In genomic region chr12:18549598-18549997, GRCh38 we compare ENCODE assay signal across 27 cellular contexts.
DNase-seq lines count a peak whose midpoint lies in the region; FAIRE-seq and TF ChIP-seq lines count a peak whose summit lies in the region.
"Had no signal": no experiment of that assay in that cellular context is flagged by ENCODE, and none has a peak within 500 bp of the region (broad histone marks: within the 10 kb centered on the region; RNA-seq: fewer than 3 reads in every experiment).

No MANE protein-coding gene starts in this region.

- TF ChIP-seq RAD21 in H1 (IDR thresholded peaks at IDR 0.05 in 1 of 2, conservative IDR thresholded peaks at IDR 0.05 in 1 of 2; ENCODE audit: low read depth in 2 of 2, low read length in 2 of 2) = peak; percentile 52 to 61

- CTCF ChIA-PET in H1 (lab: Charles Lee; ENCODE audit: partially characterized antibody) = interaction anchor here (0.6 kb wide), 3 partner anchors 143 to 544 kb away, joined by 3 to 6 read pairs (median 4); no protein-coding TSS in a partner anchor

- DNase-seq in BE2C (no peak), HFFc6 (no peak), H1 (ENCODE audit: low read depth in 1 of 2, low spot score in 2 of 2) (no peak), nephron progenitor cell (no peak), CD1c-positive myeloid dendritic cell (ENCODE audit: extremely low spot score) (no peak), retina (no peak)
- DNase-seq in T-helper 2 cell treated with Interferon-gamma antibody and Interleukin-4, amounts not matched to agents 5 μg/mL and 100 μg/mL, for 36 hours (ENCODE audit: low spot score) = no peak
- no peak for DNase-seq in activated naive CD4-positive, alpha-beta T cell treated with Interleukin-2 at 50 U/mL for 16 hours
- DNase-seq: activated CD8-positive, alpha-beta T cell treated with anti-CD3 and anti-CD28 coated beads for 36 hours; activated naive CD4-positive, alpha-beta T cell; activated T-cell treated with anti-CD3 and anti-CD28 coated beads, Interleukin-2, amount 50 U/mL, for 1 hour; anterior cingulate cortex; CD8-positive, alpha-beta T cell; DND-41; effector memory CD8-positive, alpha-beta T cell; head of caudate nucleus; left ventricle myocardium inferior; midbrain; MV-4-11; NCI-H1694; NCI-H2171 treated with DMSO at 0.1 percent for 48 hours; NCI-H526; stimulated activated CD4-positive, alpha-beta T cell treated with anti-CD3 and anti-CD28 coated beads, Interleukin-1b, Interleukin-23, amount 100 ng/mL, for 48 hours; substantia nigra; T-helper 9 cell had no signal

- H3K27ac Mint-ChIP-seq in HFFc6 = no peak overlapping the region
- no peak overlapping the region for H3K27ac Mint-ChIP-seq in nephron progenitor cell
- H3K27ac Mint-ChIP-seq in T-helper 2 cell treated with Interferon-gamma antibody and Interleukin-4, amounts not matched to agents 5 μg/mL and 100 μg/mL, for 36 hours = no peak overlapping the region
- H3K27ac Mint-ChIP-seq: activated CD8-positive, alpha-beta T cell treated with anti-CD3 and anti-CD28 coated beads for 36 hours; CD8-positive, alpha-beta T cell; effector memory CD8-positive, alpha-beta T cell; natural killer cell treated with Interleukin-12 subunit alpha and Interleukin-12 subunit beta and Interleukin-15 and Interleukin-18, amount 100 ng/mL, for 72 hours had no signal

- H3K79me1 ChIP-seq in H1 (ENCODE audit: low read depth, low read length) = no peaks in the 10 kb centered on the region

- TF ChIP-seq CTCF in BE2C (IDR thresholded peaks at IDR 0.05; ENCODE audit: low read depth, low read length) = peak; percentile 40
- peak; percentile 48 for TF ChIP-seq CTCF in HFFc6 (IDR thresholded peaks at IDR 0.05)
- peak in 2 of 3 experiments; percentile 49 to 51; a peak in 3 of 4 replicates for TF ChIP-seq CTCF in H1 (IDR thresholded peaks at IDR 0.05; ENCODE audit: control extremely low read depth in 1 of 3, insufficient read depth in 1 of 3, low read depth in 1 of 3, low read length in 3 of 3)
- TF ChIP-seq CTCF in nephron progenitor cell (IDR thresholded peaks at IDR 0.05) = peak; percentile 20

- H3K27me3 Mint-ChIP-seq in HFFc6 (ENCODE audit: insufficient read depth) (peaks cover 1% of the 10 kb centered on the region; the same call in 1 of the 2 replicates), nephron progenitor cell (ENCODE audit: low read depth, poor library complexity) (peaks cover 4% of the 10 kb centered on the region)
- no peaks in the 10 kb centered on the region for H3K27me3 Mint-ChIP-seq in T-helper 2 cell treated with Interferon-gamma antibody and Interleukin-4, amounts not matched to agents 5 μg/mL and 100 μg/mL, for 36 hours (ENCODE audit: low read depth)
- H3K27me3 Mint-ChIP-seq: activated CD8-positive, alpha-beta T cell treated with anti-CD3 and anti-CD28 coated beads for 36 hours; effector memory CD8-positive, alpha-beta T cell; natural killer cell treated with Interleukin-12 subunit alpha and Interleukin-12 subunit beta and Interleukin-15 and Interleukin-18, amount 100 ng/mL, for 72 hours had no signal

- H2BK20ac ChIP-seq in H1 (ENCODE audit: low read length) = no peak overlapping the region

- H3K27ac ChIP-seq in H1 (ENCODE audit: low read depth, low read length) = no peak overlapping the region
- H3K27ac ChIP-seq: left ventricle myocardium inferior had no signal

- no peak overlapping the region for H2AK5ac ChIP-seq in H1 (ENCODE audit: low read depth, low read length)

- TF ChIP-seq POLR2A in H1 (IDR thresholded peaks at IDR 0.05; ENCODE audit: control extremely low read depth in 1 of 2, low read depth in 2 of 2, low read length in 2 of 2) = no peak

- H3K18ac ChIP-seq in H1 (ENCODE audit: extremely low read depth, low read length) = no peak overlapping the region

- no peaks in the 10 kb centered on the region for H3K4me1 ChIP-seq in BE2C
- H3K4me1 ChIP-seq in H1 (replicated peaks in 1 of 4; ENCODE audit: control insufficient read depth in 3 of 4, insufficient read depth in 4 of 4, low read length in 3 of 4) = peaks cover 0 to 3% (median 0%) of the 10 kb centered on the region in 4 experiments; a peak in 1 of 7 replicates

- H3K14ac ChIP-seq in H1 (ENCODE audit: insufficient read length) = no peak overlapping the region

- no peak overlapping the region for H3K56ac ChIP-seq in H1 (replicated peaks; ENCODE audit: insufficient read length, low read depth, low read length)

- TF ChIP-seq EP300 in H1 (IDR thresholded peaks at IDR 0.05; ENCODE audit: borderline replicate concordance in 1 of 2, low read depth in 2 of 2, low read length in 2 of 2) = no peak

- POLR2A ChIA-PET in H1 (lab: Charles Lee; ENCODE audit: partially characterized antibody) = no interaction called here

- WGBS in H1 (ENCODE audit: extremely low coverage in 1 of 2, insufficient coverage in 1 of 2, insufficient read length in 1 of 2, insufficient replicate concordance in 2 of 2, low coverage in 1 of 2, low lambda C conversion rate in 2 of 2, missing lambda C conversion rate in 1 of 2), 2 experiments = 74% methylated on average over 2 of the region's 2 CpGs; no CpG with 5 or more reads in 1 of the 2 experiments

- no peak overlapping the region for H2AFZ ChIP-seq in H1 (ENCODE audit: low read length)

- H3K27me3 ChIP-seq in BE2C = peaks cover 2% of the 10 kb centered on the region; the same call in 1 of the 2 replicates
- no peaks in the 10 kb centered on the region for H3K27me3 ChIP-seq in H1 (replicated peaks in 1 of 4; ENCODE audit: control insufficient read depth in 3 of 4, extremely low read depth in 1 of 4, insufficient read depth in 3 of 4, low read length in 3 of 4)

- no peak overlapping the region for H4K8ac ChIP-seq in H1 (ENCODE audit: extremely low read depth, insufficient read depth, low read length)

- no peak overlapping the region for H2BK12ac ChIP-seq in H1 (ENCODE audit: low read depth, low read length)

- H3K23ac ChIP-seq in H1 (ENCODE audit: insufficient read length) = no peak overlapping the region

- no peak overlapping the region for H2BK5ac ChIP-seq in H1 (ENCODE audit: low read depth, low read length)

- H2BK120ac ChIP-seq in H1 (replicated peaks; ENCODE audit: low read depth, low read length) = no peak overlapping the region

- H3K9me3 ChIP-seq in BE2C (no peaks in the 10 kb centered on the region), H1 (ENCODE audit: insufficient read depth in 2 of 2, low read depth in 1 of 2, low read length in 1 of 2) (no peaks in the 10 kb centered on the region)
- H3K9me3 ChIP-seq: left ventricle myocardium inferior had no signal

- no peaks in the 10 kb centered on the region for H3K79me2 ChIP-seq in H1 (ENCODE audit: control insufficient read depth in 1 of 2, insufficient read depth in 2 of 2, low read length in 2 of 2)

- H3K9me3 Mint-ChIP-seq in HFFc6 (no peaks in the 10 kb centered on the region), nephron progenitor cell (no peaks in the 10 kb centered on the region)
- H3K9me3 Mint-ChIP-seq in T-helper 2 cell treated with Interferon-gamma antibody and Interleukin-4, amounts not matched to agents 5 μg/mL and 100 μg/mL, for 36 hours = peaks cover 4% of the 10 kb centered on the region
- H3K9me3 Mint-ChIP-seq: activated CD8-positive, alpha-beta T cell treated with anti-CD3 and anti-CD28 coated beads for 36 hours had no signal

- no peaks in the 10 kb centered on the region for H4K20me1 ChIP-seq in H1 (replicated peaks in 1 of 2; ENCODE audit: control insufficient read depth in 1 of 2, insufficient read depth in 2 of 2, low read length in 2 of 2)

- H4K5ac ChIP-seq in H1 (ENCODE audit: insufficient read length, low read depth, low read length) = no peak overlapping the region

- H3K4me1 Mint-ChIP-seq in HFFc6 (ENCODE audit: low read depth) (peaks cover 5% of the 10 kb centered on the region; the same call in 1 of the 2 replicates), nephron progenitor cell (peaks cover 5% of the 10 kb centered on the region)
- H3K4me1 Mint-ChIP-seq in T-helper 2 cell treated with Interferon-gamma antibody and Interleukin-4, amounts not matched to agents 5 μg/mL and 100 μg/mL, for 36 hours (ENCODE audit: low read depth) = no peaks in the 10 kb centered on the region

- no peaks in the 10 kb centered on the region for H3K36me3 Mint-ChIP-seq in HFFc6 (ENCODE audit: low read depth)
- H3K36me3 Mint-ChIP-seq in nephron progenitor cell (ENCODE audit: low read depth) = no peaks in the 10 kb centered on the region
- H3K36me3 Mint-ChIP-seq in T-helper 2 cell treated with Interferon-gamma antibody and Interleukin-4, amounts not matched to agents 5 μg/mL and 100 μg/mL, for 36 hours (ENCODE audit: low read depth) = no peaks in the 10 kb centered on the region
- H3K36me3 Mint-ChIP-seq: CD8-positive, alpha-beta T cell; natural killer cell treated with Interleukin-12 subunit alpha and Interleukin-12 subunit beta and Interleukin-15 and Interleukin-18, amount 100 ng/mL, for 72 hours had no signal

- no peak overlapping the region for H3K4me3 ChIP-seq in BE2C (ENCODE audit: low read depth, low read length)
- no peak overlapping the region for H3K4me3 ChIP-seq in H1 (ENCODE audit: extremely low read depth in 1 of 4, insufficient read depth in 2 of 4, low read depth in 3 of 4, low read length in 4 of 4)
- H3K4me3 ChIP-seq: left ventricle myocardium inferior had no signal

- no peak overlapping the region for H2BK15ac ChIP-seq in H1 (ENCODE audit: low read length)

- no peaks in the 10 kb centered on the region for H3K36me3 ChIP-seq in BE2C
- no peaks in the 10 kb centered on the region for H3K36me3 ChIP-seq in H1 (ENCODE audit: control insufficient read depth in 2 of 4, insufficient read depth in 4 of 4, low read length in 3 of 4)
- H3K36me3 ChIP-seq: left ventricle myocardium inferior had no signal

- H3K4me2 ChIP-seq in H1 (ENCODE audit: insufficient read depth in 1 of 2, low read depth in 2 of 2, low read length in 2 of 2) = no peak overlapping the region

- no peak overlapping the region for H4K91ac ChIP-seq in H1 (replicated peaks; ENCODE audit: insufficient read length, low read length)

- H3K23me2 ChIP-seq in H1 (ENCODE audit: low read depth, low read length) = no peaks in the 10 kb centered on the region

- H3K4ac ChIP-seq in H1 (replicated peaks; ENCODE audit: insufficient read length, low read depth, low read length) = no peak overlapping the region

- H3K4me3 Mint-ChIP-seq in HFFc6 (no peak overlapping the region), nephron progenitor cell (no peak overlapping the region)
- no peak overlapping the region for H3K4me3 Mint-ChIP-seq in T-helper 2 cell treated with Interferon-gamma antibody and Interleukin-4, amounts not matched to agents 5 μg/mL and 100 μg/mL, for 36 hours
- H3K4me3 Mint-ChIP-seq: activated CD8-positive, alpha-beta T cell treated with anti-CD3 and anti-CD28 coated beads for 36 hours; CD8-positive, alpha-beta T cell; effector memory CD8-positive, alpha-beta T cell; natural killer cell treated with Interleukin-12 subunit alpha and Interleukin-12 subunit beta and Interleukin-15 and Interleukin-18, amount 100 ng/mL, for 72 hours had no signal

- no peak overlapping the region for H3K9ac ChIP-seq in H1 (replicated peaks in 1 of 4; ENCODE audit: extremely low read depth in 1 of 4, low read depth in 3 of 4, low read length in 3 of 4)

- FAIRE-seq in H1 (lab: Jason Lieb, UNC) = no peak
- FAIRE-seq: GM19239 had no signal

TF ChIP-seq in H1, 55 proteins besides CTCF, POLR2A, EP300 and RAD21 (continues in another document):
- TF ChIP-seq TAF1 (IDR thresholded peaks at IDR 0.05; ENCODE audit: low read depth, low read length) = no peak
- no peak for TF ChIP-seq RXRA (IDR thresholded peaks at IDR 0.05; ENCODE audit: insufficient read depth, low read depth, low read length)
- TF ChIP-seq KDM5A (IDR thresholded peaks at IDR 0.05; ENCODE audit: low read length) = no peak
